ENCODE assay signal across 8 cellular contexts in the genomic region with DNA sequence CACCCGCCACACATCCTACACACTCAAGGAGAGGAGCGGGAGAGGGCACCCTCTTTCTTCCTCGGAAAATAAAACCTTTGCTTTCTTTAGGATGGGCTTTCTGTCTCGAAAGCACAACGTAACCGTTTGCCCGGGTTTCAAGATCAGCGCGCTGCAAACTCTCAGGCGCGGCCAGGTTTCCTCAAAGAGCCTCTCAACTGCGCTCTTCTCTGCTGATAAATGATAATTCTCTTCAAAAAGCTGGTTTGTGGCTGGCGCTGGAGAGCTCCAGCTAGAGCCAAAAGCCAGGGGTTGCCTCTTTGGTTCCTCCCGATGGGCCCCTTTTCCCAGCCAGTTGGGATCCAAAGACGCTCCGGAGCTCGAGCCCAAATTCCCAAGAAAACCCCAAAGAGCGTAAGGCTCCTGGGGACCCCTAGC. TPM values are rescaled to one million over a fixed set of nuclear protein-coding genes. Genes with fewer than 3 reads are reported as not detected.
DNase-seq lines count a peak whose midpoint lies in the region; ATAC-seq, FAIRE-seq and TF ChIP-seq lines count a peak whose summit lies in the region.

No MANE protein-coding gene starts in this region.

- H2AFZ ChIP-seq in astrocyte (ENCODE audit: low read depth, low read length) = peak overlapping the region; percentile 74

- peak overlapping the region; percentile 98 for H3K4me2 ChIP-seq in astrocyte (ENCODE audit: low read length)

- no peak for TF ChIP-seq CTCF in HL-60 (IDR thresholded peaks at IDR 0.05; ENCODE audit: insufficient read depth, low read length)
- TF ChIP-seq CTCF in astrocyte (IDR thresholded peaks at IDR 0.05; ENCODE audit: insufficient read depth, low read depth, low read length) = no peak

- H3K36me3 Mint-ChIP-seq in activated naive CD4-positive, alpha-beta T cell treated with anti-CD3 and anti-CD28 coated beads, Interleukin-2, amount 10 ng/mL, durations not matched to agents 7 days and 5 days = no peaks in the 10 kb centered on the region
- no peaks in the 10 kb centered on the region for H3K36me3 Mint-ChIP-seq in astrocyte (ENCODE audit: low read depth, unreplicated experiment)

- H3K79me2 ChIP-seq in astrocyte (ENCODE audit: insufficient read depth, low read length) = no peaks in the 10 kb centered on the region

- H3K4me1 ChIP-seq in astrocyte (ENCODE audit: insufficient read depth, low read length) (peaks cover 4% of the 10 kb centered on the region), thymus (ENCODE audit: control insufficient read depth, insufficient read depth, low read length) (peaks cover 9% of the 10 kb centered on the region)

- no peak for DNase-seq in activated naive CD4-positive, alpha-beta T cell treated with anti-CD3 and anti-CD28 coated beads, Interleukin-2, amount 10 ng/mL, durations not matched to agents 7 days and 5 days
- no peak for DNase-seq in activated naive CD4-positive, alpha-beta T cell (lab: John Stamatoyannopoulos, UW)
- DNase-seq in HL-60 (ENCODE audit: low read depth in 1 of 2, low spot score in 1 of 2) (no peak), astrocyte (ENCODE audit: low read depth) (no peak), left lobe of liver (ENCODE audit: low spot score) (no peak), COR-L47 (lab: John Stamatoyannopoulos, UW) (no peak)

- H3K4me3 ChIP-seq in HL-60 (replicated peaks; ENCODE audit: insufficient read depth, low read length) = peak overlapping the region; percentile 67
- H3K4me3 ChIP-seq in astrocyte (ENCODE audit: insufficient read depth, low read depth, low read length) = peak overlapping the region; percentile 60
- H3K4me3 ChIP-seq in thymus (ENCODE audit: low read length) = peak overlapping the region; percentile 79

- H3K9me3 ChIP-seq in astrocyte (ENCODE audit: insufficient read depth, low read depth, low read length) = no peaks in the 10 kb centered on the region
- no peaks in the 10 kb centered on the region for H3K9me3 ChIP-seq in thymus (ENCODE audit: control insufficient read depth)

- under 1% methylated on average over 18 of the region's 18 CpGs for WGBS in thymus

- H3K9me3 Mint-ChIP-seq in activated naive CD4-positive, alpha-beta T cell treated with anti-CD3 and anti-CD28 coated beads, Interleukin-2, amount 10 ng/mL, durations not matched to agents 7 days and 5 days = no peaks in the 10 kb centered on the region
- H3K9me3 Mint-ChIP-seq in astrocyte (ENCODE audit: unreplicated experiment) = no peaks in the 10 kb centered on the region

- H3K27me3 ChIP-seq in HL-60 (ENCODE audit: insufficient read depth, poor library complexity, severe bottlenecking) = no peaks in the 10 kb centered on the region
- peaks cover 33% of the 10 kb centered on the region for H3K27me3 ChIP-seq in astrocyte (ENCODE audit: insufficient read depth, low read length)
- no peaks in the 10 kb centered on the region for H3K27me3 ChIP-seq in thymus (ENCODE audit: control insufficient read depth, insufficient read depth)

- peak overlapping the region; percentile 46 for H3K4me3 Mint-ChIP-seq in activated naive CD4-positive, alpha-beta T cell treated with anti-CD3 and anti-CD28 coated beads, Interleukin-2, amount 10 ng/mL, durations not matched to agents 7 days and 5 days
- peak overlapping the region; percentile 87 for H3K4me3 Mint-ChIP-seq in astrocyte (ENCODE audit: unreplicated experiment)

- no peak for FAIRE-seq in astrocyte (lab: Jason Lieb, UNC)

- H3K27ac ChIP-seq in HL-60 (replicated peaks) (no peak overlapping the region), astrocyte (ENCODE audit: low read depth, low read length) (no peak overlapping the region), thymus (ENCODE audit: low read depth) (no peak overlapping the region)

- ATAC-seq in left lobe of liver (peak; percentile 26), GM19328 (IDR thresholded peaks at IDR 0.05; ENCODE audit: unreplicated experiment) (no peak)

- H3K27me3 Mint-ChIP-seq in activated naive CD4-positive, alpha-beta T cell treated with anti-CD3 and anti-CD28 coated beads, Interleukin-2, amount 10 ng/mL, durations not matched to agents 7 days and 5 days = peaks cover 60% of the 10 kb centered on the region
- H3K27me3 Mint-ChIP-seq in astrocyte (ENCODE audit: low read depth, unreplicated experiment) = peaks cover 27% of the 10 kb centered on the region

- CTCF ChIA-PET in activated naive CD4-positive, alpha-beta T cell treated with anti-CD3 and anti-CD28 coated beads, Interleukin-2, amount 10 ng/mL, durations not matched to agents 7 days and 5 days (lab: Charles Lee) = interaction anchor here (0.7 to 1.6 kb wide), 9 partner anchors 88 to 591 kb away, joined by 3 to 7 read pairs (median 4); no protein-coding TSS in a partner anchor

- peaks cover 12% of the 10 kb centered on the region for H3K4me1 Mint-ChIP-seq in activated naive CD4-positive, alpha-beta T cell treated with anti-CD3 and anti-CD28 coated beads, Interleukin-2, amount 10 ng/mL, durations not matched to agents 7 days and 5 days
- peaks cover 9% of the 10 kb centered on the region for H3K4me1 Mint-ChIP-seq in astrocyte (ENCODE audit: low read depth, unreplicated experiment)

- H3K36me3 ChIP-seq in astrocyte (ENCODE audit: insufficient read depth, low read length) (no peaks in the 10 kb centered on the region), thymus (ENCODE audit: control insufficient read depth, insufficient read depth) (no peaks in the 10 kb centered on the region)

- H3K9ac ChIP-seq in astrocyte (ENCODE audit: low read length) = peak overlapping the region; percentile 69

- peaks cover 4% of the 10 kb centered on the region for H4K20me1 ChIP-seq in astrocyte (ENCODE audit: insufficient read depth, low read length)

- H3K27ac Mint-ChIP-seq in activated naive CD4-positive, alpha-beta T cell treated with anti-CD3 and anti-CD28 coated beads, Interleukin-2, amount 10 ng/mL, durations not matched to agents 7 days and 5 days = no peak overlapping the region
- no peak overlapping the region for H3K27ac Mint-ChIP-seq in astrocyte (ENCODE audit: unreplicated experiment)

RNA-seq across cellular contexts. Expression of a gene that starts 0.5 kb away (rescaled TPM):
- total RNA-seq in astrocyte = 10.7 and 11.0 TPM in 2 replicates
- total RNA-seq in left lobe of liver = 3.9 TPM
- polyA plus RNA-seq in thymus = 4.1 TPM
